8 cellular contexts compared by ENCODE assay signal in genomic region chr10:68600041-68600778, GRCh38. TPM values are rescaled to one million over a fixed set of nuclear protein-coding genes. Genes with fewer than 3 reads are reported as not detected.
DNase-seq lines count a peak whose midpoint lies in the region; ATAC-seq lines count a peak whose summit lies in the region.

No MANE protein-coding gene starts in this region.

- H3K36me3 Mint-ChIP-seq in CD4-positive, CD25-positive, alpha-beta regulatory T cell, result peaks cover 15% of the 10 kb centered on the region
- peaks cover 8% of the 10 kb centered on the region for H3K36me3 Mint-ChIP-seq in activated CD8-positive, alpha-beta memory T cell treated with anti-CD3 and anti-CD28 coated beads, Interleukin-2, amount 10 ng/mL, durations not matched to agents 7 days and 5 days

- H3K9me3 ChIP-seq in CD4-positive, CD25-positive, alpha-beta regulatory T cell (ENCODE audit: control insufficient read depth in 2 of 2, low read length in 2 of 2), result no peaks in the 10 kb centered on the region
- no peaks in the 10 kb centered on the region for H3K9me3 ChIP-seq in mesodermal cell (ENCODE audit: control insufficient read depth, low read length)

- H3K27ac Mint-ChIP-seq in CD4-positive, CD25-positive, alpha-beta regulatory T cell, result peak overlapping the region; percentile 81 to 88 (median 87)
- peak overlapping the region; percentile 86 for H3K27ac Mint-ChIP-seq in activated CD8-positive, alpha-beta memory T cell treated with anti-CD3 and anti-CD28 coated beads, Interleukin-2, amount 10 ng/mL, durations not matched to agents 7 days and 5 days

- H3K4me1 Mint-ChIP-seq in CD4-positive, CD25-positive, alpha-beta regulatory T cell, result peaks cover 28 to 52% (median 41%) of the 10 kb centered on the region in 4 donors
- H3K4me1 Mint-ChIP-seq in activated CD8-positive, alpha-beta memory T cell treated with anti-CD3 and anti-CD28 coated beads, Interleukin-2, amount 10 ng/mL, durations not matched to agents 7 days and 5 days, result peaks cover 30% of the 10 kb centered on the region

- peak overlapping the region; percentile 88 to 95 (median 92) for H3K4me3 Mint-ChIP-seq in CD4-positive, CD25-positive, alpha-beta regulatory T cell
- peak overlapping the region; percentile 78 for H3K4me3 Mint-ChIP-seq in activated CD8-positive, alpha-beta memory T cell treated with anti-CD3 and anti-CD28 coated beads, Interleukin-2, amount 10 ng/mL, durations not matched to agents 7 days and 5 days

- H3K36me3 ChIP-seq in CD4-positive, CD25-positive, alpha-beta regulatory T cell (ENCODE audit: control insufficient read depth, insufficient read depth, low read length), result no peaks in the 10 kb centered on the region
- peaks cover 27% of the 10 kb centered on the region for H3K36me3 ChIP-seq in mesodermal cell (ENCODE audit: control insufficient read depth, insufficient read depth, low read length)

- CTCF ChIA-PET in activated CD8-positive, alpha-beta memory T cell treated with anti-CD3 and anti-CD28 coated beads, Interleukin-2, amount 10 ng/mL, durations not matched to agents 7 days and 5 days (lab: Charles Lee), result interaction anchor here (1.0 to 1.8 kb wide), 8 partner anchors 10 to 302 kb away, joined by 3 to 6 read pairs (median 4); partner anchors contain the start of genes STOX1 and TET1

- peak; percentile 19 to 80 (median 55) for DNase-seq in CD4-positive, CD25-positive, alpha-beta regulatory T cell
- DNase-seq in NCI-H774 (lab: John Stamatoyannopoulos, UW) (peak; percentile 89), epidermal melanocyte (ENCODE audit: insufficient read length, low spot score) (peak; percentile 91)
- peak; percentile 83 for DNase-seq in activated CD8-positive, alpha-beta memory T cell treated with anti-CD3 and anti-CD28 coated beads, Interleukin-2, amount 10 ng/mL, durations not matched to agents 7 days and 5 days
- peak; percentile 24 for DNase-seq in stimulated activated CD8-positive, alpha-beta memory T cell treated with anti-CD3 and anti-CD28 coated beads, Interleukin-4, amount 100 ng/mL, for 24 hours (ENCODE audit: low read depth)

- no peak overlapping the region for H3K27ac ChIP-seq in CD4-positive, CD25-positive, alpha-beta regulatory T cell (ENCODE audit: insufficient read depth, low read length, poor library complexity, severe bottlenecking)
- H3K27ac ChIP-seq in mesodermal cell (ENCODE audit: low read depth, low read length, severe bottlenecking), result peak overlapping the region; percentile 96

- no peaks in the 10 kb centered on the region for H3K9me3 Mint-ChIP-seq in CD4-positive, CD25-positive, alpha-beta regulatory T cell
- H3K9me3 Mint-ChIP-seq in activated CD8-positive, alpha-beta memory T cell treated with anti-CD3 and anti-CD28 coated beads, Interleukin-2, amount 10 ng/mL, durations not matched to agents 7 days and 5 days (ENCODE audit: low read depth), result no peaks in the 10 kb centered on the region

- no peaks in the 10 kb centered on the region for H3K27me3 Mint-ChIP-seq in CD4-positive, CD25-positive, alpha-beta regulatory T cell
- H3K27me3 Mint-ChIP-seq in activated CD8-positive, alpha-beta memory T cell treated with anti-CD3 and anti-CD28 coated beads, Interleukin-2, amount 10 ng/mL, durations not matched to agents 7 days and 5 days, result no peaks in the 10 kb centered on the region

- H3K4me3 ChIP-seq in CD4-positive, CD25-positive, alpha-beta regulatory T cell (ENCODE audit: low read depth, low read length), result peak overlapping the region; percentile 98
- peak overlapping the region; percentile 23 for H3K4me3 ChIP-seq in mesodermal cell (ENCODE audit: extremely low read depth, insufficient read depth, low read length, poor library complexity, severe bottlenecking)

- H3K27me3 ChIP-seq in CD4-positive, CD25-positive, alpha-beta regulatory T cell (ENCODE audit: control insufficient read depth, insufficient read depth, low read length), result no peaks in the 10 kb centered on the region

- H3K4me1 ChIP-seq in CD4-positive, CD25-positive, alpha-beta regulatory T cell (ENCODE audit: control insufficient read depth, insufficient read depth, low read length, poor library complexity, severe bottlenecking), result peaks cover 28% of the 10 kb centered on the region
- H3K4me1 ChIP-seq in mesodermal cell (ENCODE audit: control insufficient read depth, insufficient read depth, low read length, poor library complexity, severe bottlenecking), result peaks cover 28% of the 10 kb centered on the region

- 7 to 11% methylated on average over 10 to 17 of the region's 17 CpGs for WGBS in mesodermal cell (ENCODE audit: insufficient coverage in 2 of 2), 2 experiments

- peak; percentile 84 to 92 for ATAC-seq in CD4-positive, CD25-positive, alpha-beta regulatory T cell (ENCODE audit: low read depth in 2 of 2)
- ATAC-seq in GM19397 (IDR thresholded peaks at IDR 0.05; ENCODE audit: unreplicated experiment), result peak; percentile 84
- peak; percentile 70 for ATAC-seq in HG03565 (IDR thresholded peaks at IDR 0.05; ENCODE audit: unreplicated experiment)
- peak; percentile 97 for ATAC-seq in activated CD8-positive, alpha-beta memory T cell treated with anti-CD3 and anti-CD28 coated beads, Interleukin-2, amount 10 ng/mL, durations not matched to agents 7 days and 5 days

RNA-seq across cellular contexts. Expression of gene TET1, which starts 40.1 kb away (rescaled TPM):
- 4.3 TPM for total RNA-seq in CD4-positive, CD25-positive, alpha-beta regulatory T cell
- 1 to 10 TPM in 3 of 4 donors, under 1 TPM in 1; 0.95 to 1.9 (median 1.5) TPM for polyA plus RNA-seq in CD4-positive, CD25-positive, alpha-beta regulatory T cell
- total RNA-seq in activated CD8-positive, alpha-beta memory T cell treated with anti-CD3 and anti-CD28 coated beads, Interleukin-2, amount 10 ng/mL, durations not matched to agents 7 days and 5 days, result 1 to 10 TPM; 2.2 to 2.8 TPM
- 15.6 TPM for polyA plus RNA-seq in mesodermal cell (2013, experiment 1 of 2)
- 15.5 TPM for polyA plus RNA-seq in mesodermal cell (2013, experiment 2 of 2)

Comparison
In these comparisons a context has a peak if more than half of its experiments do, and no peak if none do; other contexts are left out.
1. DNase-seq: peak in every context shown above with its lines; median percentile 91 in epidermal melanocyte; 89 in NCI-H774; 83 in activated CD8-positive, alpha-beta memory T cell treated with anti-CD3 and anti-CD28 coated beads, Interleukin-2, amount 10 ng/mL, durations not matched to agents 7 days and 5 days; 55 in CD4-positive, CD25-positive, alpha-beta regulatory T cell; 24 in stimulated activated CD8-positive, alpha-beta memory T cell treated with anti-CD3 and anti-CD28 coated beads, Interleukin-4, amount 100 ng/mL, for 24 hours.